ENCODE assay signal across 1 cellular context in the genomic region with DNA sequence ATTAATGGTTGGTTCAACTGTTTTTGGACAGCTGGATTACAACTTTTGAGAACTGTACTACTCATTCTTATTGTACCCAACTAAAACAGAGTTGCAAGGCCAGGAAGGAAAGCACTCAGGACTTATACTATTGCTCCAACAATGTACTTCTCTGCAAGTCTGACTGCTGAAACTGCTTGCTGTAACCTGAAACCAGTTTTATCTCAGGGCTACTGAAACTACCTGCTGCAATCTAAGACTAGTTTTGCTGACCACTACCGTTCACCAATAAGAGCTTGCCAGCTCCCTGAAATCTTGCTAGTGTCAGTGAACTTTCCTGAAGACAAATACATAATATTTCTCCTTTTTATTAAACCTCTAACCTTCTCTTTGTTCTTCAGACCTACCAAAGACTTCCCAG.
TF ChIP-seq lines count a peak whose summit lies in the region.

No MANE protein-coding gene starts in this region.

TF ChIP-seq in GM23338, 12 proteins besides CTCF, POLR2A, EP300 and RAD21 (continued from another document):
- TF ChIP-seq, protein P1, sequence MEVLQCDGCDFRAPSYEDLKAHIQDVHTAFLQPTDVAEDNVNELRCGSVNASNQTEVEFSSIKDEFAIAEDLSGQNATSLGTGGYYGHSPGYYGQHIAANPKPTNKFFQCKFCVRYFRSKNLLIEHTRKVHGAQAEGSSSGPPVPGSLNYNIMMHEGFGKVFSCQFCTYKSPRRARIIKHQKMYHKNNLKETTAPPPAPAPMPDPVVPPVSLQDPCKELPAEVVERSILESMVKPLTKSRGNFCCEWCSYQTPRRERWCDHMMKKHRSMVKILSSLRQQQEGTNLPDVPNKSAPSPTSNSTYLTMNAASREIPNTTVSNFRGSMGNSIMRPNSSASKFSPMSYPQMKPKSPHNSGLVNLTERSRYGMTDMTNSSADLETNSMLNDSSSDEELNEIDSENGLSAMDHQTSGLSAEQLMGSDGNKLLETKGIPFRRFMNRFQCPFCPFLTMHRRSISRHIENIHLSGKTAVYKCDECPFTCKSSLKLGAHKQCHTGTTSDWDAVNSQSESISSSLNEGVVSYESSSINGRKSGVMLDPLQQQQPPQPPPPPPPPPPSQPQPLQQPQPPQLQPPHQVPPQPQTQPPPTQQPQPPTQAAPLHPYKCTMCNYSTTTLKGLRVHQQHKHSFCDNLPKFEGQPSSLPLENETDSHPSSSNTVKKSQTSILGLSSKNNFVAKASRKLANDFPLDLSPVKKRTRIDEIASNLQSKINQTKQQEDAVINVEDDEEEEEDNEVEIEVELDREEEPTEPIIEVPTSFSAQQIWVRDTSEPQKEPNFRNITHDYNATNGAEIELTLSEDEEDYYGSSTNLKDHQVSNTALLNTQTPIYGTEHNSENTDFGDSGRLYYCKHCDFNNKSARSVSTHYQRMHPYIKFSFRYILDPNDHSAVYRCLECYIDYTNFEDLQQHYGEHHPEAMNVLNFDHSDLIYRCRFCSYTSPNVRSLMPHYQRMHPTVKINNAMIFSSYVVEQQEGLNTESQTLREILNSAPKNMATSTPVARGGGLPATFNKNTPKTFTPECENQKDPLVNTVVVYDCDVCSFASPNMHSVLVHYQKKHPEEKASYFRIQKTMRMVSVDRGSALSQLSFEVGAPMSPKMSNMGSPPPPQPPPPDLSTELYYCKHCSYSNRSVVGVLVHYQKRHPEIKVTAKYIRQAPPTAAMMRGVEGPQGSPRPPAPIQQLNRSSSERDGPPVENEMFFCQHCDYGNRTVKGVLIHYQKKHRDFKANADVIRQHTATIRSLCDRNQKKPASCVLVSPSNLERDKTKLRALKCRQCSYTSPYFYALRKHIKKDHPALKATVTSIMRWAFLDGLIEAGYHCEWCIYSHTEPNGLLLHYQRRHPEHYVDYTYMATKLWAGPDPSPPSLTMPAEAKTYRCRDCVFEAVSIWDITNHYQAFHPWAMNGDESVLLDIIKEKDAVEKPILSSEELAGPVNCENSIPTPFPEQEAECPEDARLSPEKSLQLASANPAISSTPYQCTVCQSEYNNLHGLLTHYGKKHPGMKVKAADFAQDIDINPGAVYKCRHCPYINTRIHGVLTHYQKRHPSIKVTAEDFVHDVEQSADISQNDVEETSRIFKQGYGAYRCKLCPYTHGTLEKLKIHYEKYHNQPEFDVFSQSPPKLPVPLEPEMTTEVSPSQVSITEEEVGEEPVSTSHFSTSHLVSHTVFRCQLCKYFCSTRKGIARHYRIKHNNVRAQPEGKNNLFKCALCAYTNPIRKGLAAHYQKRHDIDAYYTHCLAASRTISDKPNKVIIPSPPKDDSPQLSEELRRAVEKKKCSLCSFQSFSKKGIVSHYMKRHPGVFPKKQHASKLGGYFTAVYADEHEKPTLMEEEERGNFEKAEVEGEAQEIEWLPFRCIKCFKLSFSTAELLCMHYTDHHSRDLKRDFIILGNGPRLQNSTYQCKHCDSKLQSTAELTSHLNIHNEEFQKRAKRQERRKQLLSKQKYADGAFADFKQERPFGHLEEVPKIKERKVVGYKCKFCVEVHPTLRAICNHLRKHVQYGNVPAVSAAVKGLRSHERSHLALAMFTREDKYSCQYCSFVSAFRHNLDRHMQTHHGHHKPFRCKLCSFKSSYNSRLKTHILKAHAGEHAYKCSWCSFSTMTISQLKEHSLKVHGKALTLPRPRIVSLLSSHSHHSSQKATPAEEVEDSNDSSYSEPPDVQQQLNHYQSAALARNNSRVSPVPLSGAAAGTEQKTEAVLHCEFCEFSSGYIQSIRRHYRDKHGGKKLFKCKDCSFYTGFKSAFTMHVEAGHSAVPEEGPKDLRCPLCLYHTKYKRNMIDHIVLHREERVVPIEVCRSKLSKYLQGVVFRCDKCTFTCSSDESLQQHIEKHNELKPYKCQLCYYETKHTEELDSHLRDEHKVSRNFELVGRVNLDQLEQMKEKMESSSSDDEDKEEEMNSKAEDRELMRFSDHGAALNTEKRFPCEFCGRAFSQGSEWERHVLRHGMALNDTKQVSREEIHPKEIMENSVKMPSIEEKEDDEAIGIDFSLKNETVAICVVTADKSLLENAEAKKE (CRISPR knock-in tag; IDR thresholded peaks at IDR 0.05) = no peak
